Comparison of ENCODE assay signal across 8 cellular contexts in the genomic region with DNA sequence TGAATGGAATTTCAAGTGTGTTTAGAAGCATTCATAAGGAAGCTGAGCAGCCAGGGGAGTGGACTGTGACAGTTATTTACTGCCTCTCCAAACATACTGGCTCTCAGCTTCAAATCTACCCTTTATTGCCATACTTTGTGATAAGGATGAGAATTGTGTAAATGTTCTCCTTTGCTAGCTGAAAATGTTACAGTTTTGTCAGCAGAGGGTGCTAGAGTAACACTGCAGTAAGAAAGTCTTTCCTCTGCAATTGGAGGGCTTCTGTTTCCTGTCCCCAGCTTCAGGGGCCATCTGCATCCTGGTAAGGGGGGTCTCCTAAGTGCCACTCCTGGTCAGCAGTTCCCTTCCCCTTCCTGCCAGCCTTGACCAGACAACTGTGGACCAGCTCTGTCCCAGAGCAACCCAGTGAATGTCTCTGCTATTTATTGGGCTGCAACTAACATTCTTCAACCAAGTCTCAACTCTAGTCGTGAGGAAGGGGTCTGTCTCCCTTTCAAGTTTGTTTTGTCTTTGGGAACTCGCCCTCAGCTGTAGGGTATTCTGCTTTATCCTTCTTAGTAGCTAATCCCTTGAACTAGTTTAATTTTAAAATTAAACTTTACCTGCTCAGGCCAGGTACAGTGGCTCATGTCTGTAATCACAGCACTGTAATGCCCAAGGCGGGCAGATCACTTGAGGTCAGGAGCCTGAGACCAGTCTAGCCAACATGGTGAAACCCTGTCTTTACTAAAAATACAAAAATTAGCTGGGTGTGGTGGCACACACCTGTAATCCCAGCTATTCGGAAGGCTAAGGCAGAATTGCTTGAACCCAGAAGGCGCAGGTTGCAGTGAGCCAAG. TPM values are rescaled to one million over a fixed set of nuclear protein-coding genes. Genes with fewer than 3 reads are reported as not detected.
DNase-seq lines count a peak whose midpoint lies in the region; ATAC-seq and TF ChIP-seq lines count a peak whose summit lies in the region.

No MANE protein-coding gene starts in this region.

- DNase-seq in AG09309 (ENCODE audit: low read depth) (peak; percentile 29), GM10266 (ENCODE audit: extremely low spot score) (peak; percentile 58), KBM-7 (peak; percentile 63), SK-MEL-5 (ENCODE audit: low read depth, low spot score) (peak; percentile 70), dermis microvascular lymphatic vessel endothelial cell (ENCODE audit: low read depth in 2 of 2) (peak; percentile 58 to 75), right lobe of liver (no peak), type B pancreatic cell (ENCODE audit: extremely low spot score, unreplicated experiment) (no peak), posterior vena cava (ENCODE audit: low spot score) (no peak)

- intact Hi-C loops in right lobe of liver (cut with DNase I) (loop anchor here (10.0 kb wide), 1 partner anchor 415 kb away; no protein-coding TSS in a partner anchor), posterior vena cava (cut with DNase I) (loop anchor here in 1 of 2 donors (5.0 kb wide), 1 partner anchor 413 kb away; no protein-coding TSS in a partner anchor)

- peaks cover 2% of the 10 kb centered on the region for H3K36me3 Mint-ChIP-seq in type B pancreatic cell

- H3K27ac ChIP-seq in right lobe of liver, result no peak overlapping the region

- WGBS in right lobe of liver (ENCODE audit: insufficient coverage, low coverage, low lambda C conversion rate, missing lambda C conversion rate), result 58% methylated on average over 5 of the region's 5 CpGs

- ATAC-seq in right lobe of liver, result peak; percentile 80 to 90 (median 85)

- no peak overlapping the region for H3K4me3 Mint-ChIP-seq in type B pancreatic cell

- in situ Hi-C loops in KBM-7 (cut with MboI; ENCODE audit: low pct_unique_long_range_greater_than_20kb, low sequenced_read_pairs) (no loop called here), SK-MEL-5 (cut with HindIII; ENCODE audit: low pct_unique_long_range_greater_than_20kb, low sequenced_read_pairs) (no loop called here)

- no peak overlapping the region for H3K27ac Mint-ChIP-seq in type B pancreatic cell

- H3K27me3 Mint-ChIP-seq in type B pancreatic cell, result no peaks in the 10 kb centered on the region

- no peak for TF ChIP-seq POLR2A in right lobe of liver (IDR thresholded peaks at IDR 0.05)

- no peaks in the 10 kb centered on the region for H3K4me1 ChIP-seq in right lobe of liver

- no peaks in the 10 kb centered on the region for H3K27me3 ChIP-seq in right lobe of liver

- TF ChIP-seq CTCF in AG09309 (IDR thresholded peaks at IDR 0.05; ENCODE audit: control insufficient read depth, insufficient read depth, low read depth, low read length, missing control alignments) (peak; percentile 87), GM10266 (IDR thresholded peaks at IDR 0.05; ENCODE audit: control insufficient read depth, insufficient read depth, low read depth, missing control alignments) (peak; percentile 76), right lobe of liver (IDR thresholded peaks at IDR 0.05) (peak; percentile 82 to 92 (median 84)), type B pancreatic cell (conservative IDR thresholded peaks at IDR 0.05) (peak; percentile 88)

- peaks cover 15% of the 10 kb centered on the region for H3K4me1 Mint-ChIP-seq in type B pancreatic cell (ENCODE audit: unreplicated experiment)

- H3K4me3 ChIP-seq in AG09309 (ENCODE audit: control insufficient read depth, low read depth, low read length) (no peak overlapping the region), right lobe of liver (no peak overlapping the region)

- H3K9me3 Mint-ChIP-seq in type B pancreatic cell, result no peaks in the 10 kb centered on the region

- no peaks in the 10 kb centered on the region for H3K36me3 ChIP-seq in right lobe of liver

- H3K9me3 ChIP-seq in right lobe of liver, result no peaks in the 10 kb centered on the region

RNA-seq across cellular contexts. Expression of a gene that starts 45.3 kb away (rescaled TPM):
- total RNA-seq in SK-MEL-5 (2014; rRNA removed; shearing (Covaris generic)), result 15.0 and 17.0 TPM in 2 replicates
- polyA plus RNA-seq in SK-MEL-5 (2015; cell fraction: cytosol; rRNA removed), result 7.2 and 11.5 TPM in 2 replicates
- 19.9 and 20.1 TPM in 2 replicates for polyA plus RNA-seq in SK-MEL-5 (2015; cell fraction: nucleus; rRNA removed)
- 13.7 and 15.8 TPM in 2 replicates for total RNA-seq in dermis microvascular lymphatic vessel endothelial cell
- total RNA-seq in right lobe of liver, result 1 to 10 TPM; 3.7 to 9.1 (median 7.6) TPM
- 15.6 and 23.4 TPM in 2 replicates for total RNA-seq in type B pancreatic cell (ENCODE audit: low replicate concordance)
- total RNA-seq in posterior vena cava, result 10 to 100 TPM; 18.9 to 19.9 TPM

Comparison
In these comparisons a context has a peak if more than half of its experiments do, and no peak if none do; other contexts are left out.
1. DNase-seq: peak in AG09309 (single experiment), GM10266 (single experiment), KBM-7 (single experiment), SK-MEL-5 (single experiment) and dermis microvascular lymphatic vessel endothelial cell (2 of 2); none in right lobe of liver (0 of 3), type B pancreatic cell (single experiment) and posterior vena cava (single experiment).
2. Peak in every context shown above with its lines, with median percentiles within 50 percentile points of each other: CTCF ChIP-seq.